ENCODE assay signal across 10 cellular contexts in genomic region chr6:150238857-150239407, GRCh38.
"Had no signal": no experiment of that assay in that cellular context is flagged by ENCODE, and none has a peak within 500 bp of the region (broad histone marks: within the 10 kb centered on the region; RNA-seq: fewer than 3 reads in every experiment).

No MANE protein-coding gene starts in this region.

- DNase-seq: activated CD4-positive, alpha-beta T cell treated with anti-CD3 and anti-CD28 coated beads, Interleukin-2, amount 50 U/mL, for 1 hour; activated effector memory CD4-positive, alpha-beta T cell treated with Interleukin-2 at 50 U/mL for 16 hours; activated T-cell treated with anti-CD3 and anti-CD28 coated beads, Interleukin-2, amount 50 U/mL, for 1 hour; amygdala; cerebellar nuclear complex; mesenchymal stem cell; stimulated activated CD4-positive, alpha-beta T cell treated with anti-CD3 and anti-CD28 coated beads, Interleukin-15, amount 100 ng/mL, for 24 hours; stimulated activated CD4-positive, alpha-beta T cell treated with anti-CD3 and anti-CD28 coated beads, Interleukin-4, amount 100 ng/mL, for 24 hours; T-helper 2 cell had no signal

- ATAC-seq: activated naive CD4-positive, alpha-beta T cell treated with anti-CD3 and anti-CD28 coated beads, Interleukin-2, amount 50 U/mL, for 72 hours had no signal
